ENCODE assay signal across 18 cellular contexts in genomic region chr7:56537952-56538351, GRCh38.
DNase-seq lines count a peak whose midpoint lies in the region; TF ChIP-seq lines count a peak whose summit lies in the region.
"Had no signal": no experiment of that assay in that cellular context is flagged by ENCODE, and none has a peak within 500 bp of the region (broad histone marks: within the 10 kb centered on the region; RNA-seq: fewer than 3 reads in every experiment).

No MANE protein-coding gene starts in this region.

- peak overlapping the region in 1 of 4 donors; percentile 54 for H3K27ac ChIP-seq in esophagus muscularis mucosa (replicated peaks in 1 of 4)
- H3K27ac ChIP-seq in adrenal gland: no peak overlapping the region

- H3K36me3 ChIP-seq in esophagus muscularis mucosa (no peaks in the 10 kb centered on the region), adrenal gland (replicated peaks in 1 of 2) (no peaks in the 10 kb centered on the region)
- H3K36me3 ChIP-seq: HAP-1, MG63 had no signal

- WGBS in esophagus muscularis mucosa: 22% methylated on average over 12 of the region's 19 CpGs
- 14 to 42% (median 20%) methylated on average over 14 to 19 of the region's 19 CpGs for WGBS in adrenal gland, 4 donors

- H3K4me1 ChIP-seq in esophagus muscularis mucosa: no peaks in the 10 kb centered on the region
- no peaks in the 10 kb centered on the region for H3K4me1 ChIP-seq in adrenal gland (replicated peaks in 1 of 2)
- H3K4me1 ChIP-seq: HAP-1 had no signal

- H3K4me3 ChIP-seq in esophagus muscularis mucosa (peak overlapping the region in 3 of 4 donors; percentile 20 to 40 (median 32)), adrenal gland (no peak overlapping the region)
- H3K4me3 ChIP-seq: HAP-1, MG63 had no signal

- TF ChIP-seq POLR2A in esophagus muscularis mucosa (IDR thresholded peaks at IDR 0.05; ENCODE audit: low read depth) (no peak), adrenal gland (IDR thresholded peaks at IDR 0.05) (no peak)

- DNase-seq in DMS114 treated with DMSO at 0.1 percent for 48 hours (lab: John Stamatoyannopoulos, UW; ENCODE audit: unreplicated experiment) (peak; percentile 95), NCI-H1092 (lab: John Stamatoyannopoulos, UW) (peak; percentile 8), esophagus muscularis mucosa (ENCODE audit: extremely low spot score) (no peak), pons (ENCODE audit: low spot score) (peak; percentile 9), HT-29 (ENCODE audit: low spot score) (no peak), NAMALWA (ENCODE audit: low spot score) (no peak), adrenal gland (no peak), T1000 (lab: John Stamatoyannopoulos, UW) (no peak)
- DNase-seq: activated CD4-positive, alpha-beta T cell treated with anti-CD3 and anti-CD28 coated beads, Interleukin-2, amount 10 ng/mL, durations not matched to agents 7 days and 5 days; activated naive CD4-positive, alpha-beta T cell treated with Interleukin-2 at 50 U/mL for 16 hours; AML-193; Calu3; cortex of kidney; erythroblast; mesenchymal stem cell; MG63; stimulated activated CD4-positive, alpha-beta T cell treated with anti-CD3 and anti-CD28 coated beads, Interleukin-2, amount 100 ng/mL, for 24 hours had no signal

- intact Hi-C loops in esophagus muscularis mucosa (cut with DNase I): no loop called here
- intact Hi-C loops in adrenal gland (cut with DNase I): no loop called here

- H3K9me3 ChIP-seq in esophagus muscularis mucosa (peaks cover 0 to 24% (median 15%) of the 10 kb centered on the region in 4 donors), adrenal gland (replicated peaks in 1 of 3) (peaks cover 0 to 7% (median 0%) of the 10 kb centered on the region in 3 donors)
- H3K9me3 ChIP-seq: MG63 had no signal

- no peak for TF ChIP-seq EP300 in esophagus muscularis mucosa (IDR thresholded peaks at IDR 0.05)

- peaks cover 0 to 24% (median 0%) of the 10 kb centered on the region in 4 donors for H3K27me3 ChIP-seq in esophagus muscularis mucosa
- no peaks in the 10 kb centered on the region for H3K27me3 ChIP-seq in adrenal gland
- H3K27me3 ChIP-seq: MG63 had no signal

- TF ChIP-seq CTCF in esophagus muscularis mucosa (IDR thresholded peaks at IDR 0.05) (no peak), adrenal gland (IDR thresholded peaks at IDR 0.05) (no peak)

Comparison
In these comparisons a context has a peak if more than half of its experiments do, and no peak if none do; other contexts are left out.
1. DNase-seq: peak in DMS114 treated with DMSO at 0.1 percent for 48 hours (single experiment), NCI-H1092 (single experiment) and pons (single experiment); none in esophagus muscularis mucosa (single experiment), HT-29 (single experiment), NAMALWA (single experiment), adrenal gland (0 of 7) and T1000 (single experiment).
2. H3K4me3 ChIP-seq: peak in esophagus muscularis mucosa (3 of 4); none in adrenal gland (0 of 4).